2 cellular contexts compared by ENCODE assay signal in the genomic region with DNA sequence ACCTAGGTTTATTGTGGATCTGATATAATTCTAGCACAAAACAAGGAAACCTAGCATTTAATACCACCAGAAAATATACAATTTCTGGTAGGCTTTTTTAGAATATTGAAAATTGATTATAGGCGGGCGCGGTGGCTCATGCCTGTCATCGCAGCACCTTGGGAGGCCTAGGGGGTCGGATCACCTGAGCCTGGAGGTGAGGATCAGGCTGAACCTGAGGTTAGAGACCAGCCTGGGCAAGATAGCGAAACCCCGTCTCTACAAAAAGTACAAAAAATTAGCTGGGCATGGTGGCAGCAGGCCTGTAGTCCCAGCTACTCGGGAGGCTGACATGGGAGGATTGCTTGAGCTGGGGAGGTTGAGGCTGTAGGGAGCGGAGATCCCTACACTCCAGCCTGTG.
TF ChIP-seq lines count a peak whose summit lies in the region.

No MANE protein-coding gene starts in this region.

TF ChIP-seq in SK-N-SH, 30 proteins besides CTCF, POLR2A, EP300 and RAD21 (continued from another document):
- no peak for TF ChIP-seq TAF1 (IDR thresholded peaks at IDR 0.05; ENCODE audit: borderline replicate concordance, low read depth, low read length)
TF ChIP-seq in SK-N-SH: peak in this region for 0.

TF ChIP-seq in SK-N-SH treated with all-trans-retinoic acid at 6 μM for 48 hours, 23 proteins besides CTCF, POLR2A, EP300 and RAD21 (continued from another document):
- TF ChIP-seq, protein P1, sequence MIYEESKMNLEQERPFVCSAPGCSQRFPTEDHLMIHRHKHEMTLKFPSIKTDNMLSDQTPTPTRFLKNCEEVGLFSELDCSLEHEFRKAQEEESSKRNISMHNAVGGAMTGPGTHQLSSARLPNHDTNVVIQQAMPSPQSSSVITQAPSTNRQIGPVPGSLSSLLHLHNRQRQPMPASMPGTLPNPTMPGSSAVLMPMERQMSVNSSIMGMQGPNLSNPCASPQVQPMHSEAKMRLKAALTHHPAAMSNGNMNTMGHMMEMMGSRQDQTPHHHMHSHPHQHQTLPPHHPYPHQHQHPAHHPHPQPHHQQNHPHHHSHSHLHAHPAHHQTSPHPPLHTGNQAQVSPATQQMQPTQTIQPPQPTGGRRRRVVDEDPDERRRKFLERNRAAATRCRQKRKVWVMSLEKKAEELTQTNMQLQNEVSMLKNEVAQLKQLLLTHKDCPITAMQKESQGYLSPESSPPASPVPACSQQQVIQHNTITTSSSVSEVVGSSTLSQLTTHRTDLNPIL (CRISPR knock-in tag; IDR thresholded peaks at IDR 0.05; ENCODE audit: low read depth) = no peak
- TF ChIP-seq, protein P2, sequence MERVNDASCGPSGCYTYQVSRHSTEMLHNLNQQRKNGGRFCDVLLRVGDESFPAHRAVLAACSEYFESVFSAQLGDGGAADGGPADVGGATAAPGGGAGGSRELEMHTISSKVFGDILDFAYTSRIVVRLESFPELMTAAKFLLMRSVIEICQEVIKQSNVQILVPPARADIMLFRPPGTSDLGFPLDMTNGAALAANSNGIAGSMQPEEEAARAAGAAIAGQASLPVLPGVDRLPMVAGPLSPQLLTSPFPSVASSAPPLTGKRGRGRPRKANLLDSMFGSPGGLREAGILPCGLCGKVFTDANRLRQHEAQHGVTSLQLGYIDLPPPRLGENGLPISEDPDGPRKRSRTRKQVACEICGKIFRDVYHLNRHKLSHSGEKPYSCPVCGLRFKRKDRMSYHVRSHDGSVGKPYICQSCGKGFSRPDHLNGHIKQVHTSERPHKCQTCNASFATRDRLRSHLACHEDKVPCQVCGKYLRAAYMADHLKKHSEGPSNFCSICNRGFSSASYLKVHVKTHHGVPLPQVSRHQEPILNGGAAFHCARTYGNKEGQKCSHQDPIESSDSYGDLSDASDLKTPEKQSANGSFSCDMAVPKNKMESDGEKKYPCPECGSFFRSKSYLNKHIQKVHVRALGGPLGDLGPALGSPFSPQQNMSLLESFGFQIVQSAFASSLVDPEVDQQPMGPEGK (CRISPR knock-in tag; IDR thresholded peaks at IDR 0.05; ENCODE audit: borderline replicate concordance) = no peak
- no peak for TF ChIP-seq ZNF565 (CRISPR knock-in tag; conservative IDR thresholded peaks at IDR 0.05; ENCODE audit: low read depth)
